Comparison of ENCODE assay signal across 24 cellular contexts in the genomic region with DNA sequence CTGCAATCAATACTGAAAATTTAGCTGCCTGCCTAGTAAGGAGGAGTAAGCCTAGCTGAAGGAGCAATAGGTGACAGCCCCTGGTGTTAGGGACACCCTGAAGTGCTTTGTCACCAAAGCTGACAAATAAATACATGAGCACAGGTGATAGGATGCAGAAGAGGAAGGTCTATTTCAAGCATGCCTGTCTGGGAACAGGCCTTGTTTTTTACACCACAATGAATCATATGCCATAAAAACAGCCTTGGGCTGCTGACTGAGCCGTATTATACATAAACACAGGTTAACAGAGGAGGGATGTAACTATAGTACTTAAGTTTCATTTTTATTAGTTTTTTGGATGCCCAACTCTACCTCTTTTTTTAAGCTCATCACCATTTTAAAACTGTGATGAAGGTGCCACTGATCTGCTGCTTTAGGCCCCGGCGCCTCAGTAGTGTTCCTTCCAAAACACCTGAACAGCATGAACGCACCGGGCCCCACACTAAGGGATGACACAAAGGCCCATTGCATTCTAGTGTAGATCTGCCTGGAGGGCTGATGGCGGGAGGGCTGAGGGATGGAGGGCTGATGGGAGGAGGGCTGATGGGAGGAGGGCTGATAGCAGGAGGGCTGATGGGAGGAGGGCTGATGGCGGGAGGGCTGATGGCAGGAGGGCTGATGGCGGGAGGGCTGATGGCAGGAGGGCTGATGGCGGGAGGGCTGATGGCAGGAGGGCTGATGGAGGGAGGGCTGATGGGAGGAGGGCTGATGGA.
DNase-seq lines count a peak whose midpoint lies in the region; ATAC-seq, FAIRE-seq and TF ChIP-seq lines count a peak whose summit lies in the region.
"Had no signal": no experiment of that assay in that cellular context is flagged by ENCODE, and none has a peak within 500 bp of the region (broad histone marks: within the 10 kb centered on the region; RNA-seq: fewer than 3 reads in every experiment).

No MANE protein-coding gene starts in this region.

- no peaks in the 10 kb centered on the region for H3K4me1 ChIP-seq in tibial artery

- no peaks in the 10 kb centered on the region for H3K27me3 ChIP-seq in bronchial epithelial cell (ENCODE audit: control insufficient read depth, insufficient read depth, low read length)
- no peaks in the 10 kb centered on the region for H3K27me3 ChIP-seq in tibial artery
- H3K27me3 ChIP-seq: adrenal gland had no signal

- peaks cover 35% of the 10 kb centered on the region for H3K36me3 Mint-ChIP-seq in memory B cell

- no peak for ATAC-seq in memory B cell (ENCODE audit: low read depth)
- ATAC-seq: activated CD8-positive, alpha-beta memory T cell treated with anti-CD3 and anti-CD28 coated beads, Interleukin-2, amount 10 ng/mL, durations not matched to agents 7 days and 5 days; GM12878; SK-N-SH treated with all-trans-retinoic acid at 6 μM for 48 hours had no signal

- peak overlapping the region; percentile 38 for H3K27ac Mint-ChIP-seq in memory B cell
- H3K27ac Mint-ChIP-seq: activated CD8-positive, alpha-beta memory T cell treated with anti-CD3 and anti-CD28 coated beads, Interleukin-2, amount 10 ng/mL, durations not matched to agents 7 days and 5 days; nephron had no signal

- peaks cover 34% of the 10 kb centered on the region for H3K36me3 ChIP-seq in bronchial epithelial cell (ENCODE audit: control insufficient read depth, insufficient read depth, low read length)
- peaks cover 28 to 68% (median 29%) of the 10 kb centered on the region in 3 donors for H3K36me3 ChIP-seq in tibial artery

- no peak for TF ChIP-seq CTCF in AG09309 (IDR thresholded peaks at IDR 0.05; ENCODE audit: control insufficient read depth, insufficient read depth, low read depth, low read length, missing control alignments)
- TF ChIP-seq CTCF in bronchial epithelial cell (IDR thresholded peaks at IDR 0.05; ENCODE audit: insufficient read depth, low read length, severe bottlenecking) = no peak
- no peak for TF ChIP-seq CTCF in coronary artery (IDR thresholded peaks at IDR 0.05)
- TF ChIP-seq CTCF in tibial artery (IDR thresholded peaks at IDR 0.05) = no peak

- H3K27ac ChIP-seq in coronary artery (no peak overlapping the region), tibial artery (no peak overlapping the region)
- H3K27ac ChIP-seq: adrenal gland had no signal

- H3K4me3 Mint-ChIP-seq in memory B cell = no peak overlapping the region
- H3K4me3 Mint-ChIP-seq: activated CD8-positive, alpha-beta memory T cell treated with anti-CD3 and anti-CD28 coated beads, Interleukin-2, amount 10 ng/mL, durations not matched to agents 7 days and 5 days; nephron had no signal

- no peaks in the 10 kb centered on the region for H3K4me1 Mint-ChIP-seq in memory B cell
- H3K4me1 Mint-ChIP-seq: nephron had no signal

- FAIRE-seq in bronchial epithelial cell (lab: Jason Lieb, UNC) = no peak
- FAIRE-seq: GM12878 had no signal

- no peaks in the 10 kb centered on the region for H3K9me3 ChIP-seq in tibial artery
- H3K9me3 ChIP-seq: adrenal gland had no signal

- no peak overlapping the region for H3K4me3 ChIP-seq in AG09309 (ENCODE audit: control insufficient read depth, low read depth, low read length)
- no peak overlapping the region for H3K4me3 ChIP-seq in bronchial epithelial cell (ENCODE audit: low read depth, low read length)
- no peak overlapping the region for H3K4me3 ChIP-seq in coronary artery
- no peak overlapping the region for H3K4me3 ChIP-seq in tibial artery
- H3K4me3 ChIP-seq: adrenal gland, GM12878 had no signal

- no peaks in the 10 kb centered on the region for H3K9me3 Mint-ChIP-seq in memory B cell
- H3K9me3 Mint-ChIP-seq: nephron had no signal

- H3K27me3 Mint-ChIP-seq in memory B cell = no peaks in the 10 kb centered on the region
- H3K27me3 Mint-ChIP-seq: activated CD8-positive, alpha-beta memory T cell treated with anti-CD3 and anti-CD28 coated beads, Interleukin-2, amount 10 ng/mL, durations not matched to agents 7 days and 5 days had no signal

- intact Hi-C loops in tibial artery (cut with DNase I; ENCODE audit: low total_unique reads) = no loop called here

- peak; percentile 16 for DNase-seq in AG09309 (ENCODE audit: low read depth)
- DNase-seq in H4 (ENCODE audit: low spot score) = peak; percentile 37
- peak; percentile 39 for DNase-seq in bronchial epithelial cell (ENCODE audit: low read depth)
- DNase-seq in memory B cell (ENCODE audit: low spot score in 2 of 2) = no peak
- no peak for DNase-seq in coronary artery (ENCODE audit: low spot score)
- no peak for DNase-seq in activated CD8-positive, alpha-beta memory T cell treated with anti-CD3 and anti-CD28 coated beads, Interleukin-2, amount 50 U/mL, for 48 hours
- no peak for DNase-seq in hypothalamus (lab: John Stamatoyannopoulos, UW)
- DNase-seq in tibial artery = no peak
- DNase-seq: activated CD8-positive, alpha-beta memory T cell treated with anti-CD3 and anti-CD28 coated beads, Interleukin-2, amount 10 ng/mL, durations not matched to agents 7 days and 5 days; activated effector memory CD4-positive, alpha-beta T cell treated with anti-CD3 and anti-CD28 coated beads, Interleukin-2, amount 50 U/mL, for 16 hours; adrenal gland; DMS 273 treated with DMSO at 0.1 percent for 48 hours; GF-D8; islet precursor cell; KG1; mesendoderm; NCI-H1092 treated with DMSO at 0.1 percent for 48 hours; NCI-H2081; NCI-H446 treated with DMSO at 0.1 percent for 48 hours; stimulated activated CD4-positive, alpha-beta T cell treated with anti-CD3 and anti-CD28 coated beads, Interleukin-12 subunit alpha, Interleukin-12 subunit beta, amount 100 ng/mL, for 4 hours; T1000 had no signal

Comparison
In these comparisons a context has a peak if more than half of its experiments do, and no peak if none do; other contexts are left out.
1. DNase-seq: peak in AG09309 (single experiment), H4 (single experiment) and bronchial epithelial cell (single experiment); none in memory B cell (0 of 2), coronary artery (single experiment), activated CD8-positive, alpha-beta memory T cell treated with anti-CD3 and anti-CD28 coated beads, Interleukin-2, amount 50 U/mL, for 48 hours (single experiment), hypothalamus (0 of 51) and tibial artery (0 of 2).